ENCODE assay signal across 11 cellular contexts in genomic region chr10:114305521-114305925, GRCh38.
DNase-seq lines count a peak whose midpoint lies in the region; ATAC-seq and TF ChIP-seq lines count a peak whose summit lies in the region.
"Had no signal": no experiment of that assay in that cellular context is flagged by ENCODE, and none has a peak within 500 bp of the region (broad histone marks: within the 10 kb centered on the region; RNA-seq: fewer than 3 reads in every experiment).

No MANE protein-coding gene starts in this region.

- no peaks in the 10 kb centered on the region for H3K9me3 Mint-ChIP-seq in stimulated activated naive CD8-positive, alpha-beta T cell treated with anti-CD3 and anti-CD28 coated beads, Interleukin-15, amount 100 ng/mL, for 72 hours
- no peaks in the 10 kb centered on the region for H3K9me3 Mint-ChIP-seq in activated T-helper 2 cell treated with anti-CD3 and anti-CD28 coated beads, Interferon-gamma antibody, Interleukin-2, Interleukin-4, amounts not matched to agents 10 μg/mL and 5 μg/mL and 100 μg/mL, durations not matched to agents 14 hours and 24 hours and 36 hours
- no peaks in the 10 kb centered on the region for H3K9me3 Mint-ChIP-seq in naive thymus-derived CD4-positive, alpha-beta T cell

- peaks cover 4 to 5% of the 10 kb centered on the region in 2 donors for H3K4me1 ChIP-seq in naive thymus-derived CD4-positive, alpha-beta T cell (ENCODE audit: control insufficient read depth in 2 of 2, insufficient read depth in 2 of 2, low read length in 2 of 2)
- peaks cover 7% of the 10 kb centered on the region for H3K4me1 ChIP-seq in A673 (ENCODE audit: insufficient read depth, low read length, poor library complexity, severe bottlenecking)

- no peaks in the 10 kb centered on the region for H3K9me3 ChIP-seq in naive thymus-derived CD4-positive, alpha-beta T cell (ENCODE audit: control insufficient read depth in 2 of 3, low read length in 3 of 3)
- no peaks in the 10 kb centered on the region for H3K9me3 ChIP-seq in A673 (ENCODE audit: low read depth, low read length, poor library complexity, severe bottlenecking)
- H3K9me3 ChIP-seq: heart left ventricle, suprapubic skin had no signal

- intact Hi-C loops in activated T-helper 2 cell treated with anti-CD3 and anti-CD28 coated beads, Interferon-gamma antibody, Interleukin-2, Interleukin-4, amounts not matched to agents 10 μg/mL and 5 μg/mL and 100 μg/mL, durations not matched to agents 14 hours and 24 hours and 36 hours (cut with micrococcal nuclease), result loop anchor here (5.0 to 10.0 kb wide), 2 partner anchors 52 to 469 kb away; no protein-coding TSS in a partner anchor
- intact Hi-C loops in naive thymus-derived CD4-positive, alpha-beta T cell (cut with micrococcal nuclease), result no loop called here
- intact Hi-C loops in A673 (cut with micrococcal nuclease; ENCODE audit: unreplicated experiment), result loop anchor here (2.0 to 10.0 kb wide), 2 partner anchors 129 to 243 kb away; no protein-coding TSS in a partner anchor

- no peaks in the 10 kb centered on the region for H3K27me3 ChIP-seq in naive thymus-derived CD4-positive, alpha-beta T cell (ENCODE audit: control insufficient read depth in 2 of 2, insufficient read depth in 2 of 2, low read length in 2 of 2)
- no peaks in the 10 kb centered on the region for H3K27me3 ChIP-seq in A673 (replicated peaks; ENCODE audit: insufficient read depth, low read depth, low read length, poor library complexity)
- H3K27me3 ChIP-seq: heart left ventricle, suprapubic skin had no signal

- no peak for DNase-seq in stimulated activated naive CD8-positive, alpha-beta T cell treated with anti-CD3 and anti-CD28 coated beads, Interleukin-15, amount 100 ng/mL, for 72 hours
- no peak for DNase-seq in stimulated activated naive CD8-positive, alpha-beta T cell treated with anti-CD3 and anti-CD28 coated beads, Interleukin-15, Interleukin-2, amounts not matched to agents 100 U/mL and 50 U/mL, for 24 hours
- no peak for DNase-seq in activated T-helper 2 cell treated with anti-CD3 and anti-CD28 coated beads, Interferon-gamma antibody, Interleukin-2, Interleukin-4, amounts not matched to agents 10 μg/mL and 5 μg/mL and 100 μg/mL, durations not matched to agents 14 hours and 24 hours and 36 hours (ENCODE audit: low spot score)
- no peak for DNase-seq in naive thymus-derived CD4-positive, alpha-beta T cell
- no peak for DNase-seq in RPMI8226
- DNase-seq in A673 (ENCODE audit: low spot score), result no peak
- no peak for DNase-seq in HUDEP-2 (lab: John Stamatoyannopoulos, UW; ENCODE audit: unreplicated experiment in 76 of 76)

- H3K36me3 ChIP-seq in naive thymus-derived CD4-positive, alpha-beta T cell (ENCODE audit: control insufficient read depth in 2 of 3, insufficient read depth in 3 of 3, low read length in 3 of 3), result no peaks in the 10 kb centered on the region
- no peaks in the 10 kb centered on the region for H3K36me3 ChIP-seq in A673 (ENCODE audit: insufficient read depth, low read length, poor library complexity, severe bottlenecking)

- H3K27ac Mint-ChIP-seq in stimulated activated naive CD8-positive, alpha-beta T cell treated with anti-CD3 and anti-CD28 coated beads, Interleukin-15, amount 100 ng/mL, for 72 hours, result no peak overlapping the region
- no peak overlapping the region for H3K27ac Mint-ChIP-seq in activated T-helper 2 cell treated with anti-CD3 and anti-CD28 coated beads, Interferon-gamma antibody, Interleukin-2, Interleukin-4, amounts not matched to agents 10 μg/mL and 5 μg/mL and 100 μg/mL, durations not matched to agents 14 hours and 24 hours and 36 hours
- no peak overlapping the region for H3K27ac Mint-ChIP-seq in naive thymus-derived CD4-positive, alpha-beta T cell

- H3K27ac ChIP-seq in naive thymus-derived CD4-positive, alpha-beta T cell (ENCODE audit: low read depth, low read length), result no peak overlapping the region
- no peak overlapping the region for H3K27ac ChIP-seq in A673 (ENCODE audit: low read depth, low read length, poor library complexity, severe bottlenecking)
- H3K27ac ChIP-seq: heart left ventricle, KMS-11, suprapubic skin had no signal

- no peaks in the 10 kb centered on the region for H3K36me3 Mint-ChIP-seq in activated T-helper 2 cell treated with anti-CD3 and anti-CD28 coated beads, Interferon-gamma antibody, Interleukin-2, Interleukin-4, amounts not matched to agents 10 μg/mL and 5 μg/mL and 100 μg/mL, durations not matched to agents 14 hours and 24 hours and 36 hours (ENCODE audit: low read depth)
- H3K36me3 Mint-ChIP-seq in naive thymus-derived CD4-positive, alpha-beta T cell, result no peaks in the 10 kb centered on the region

- CTCF ChIA-PET in naive thymus-derived CD4-positive, alpha-beta T cell (lab: Charles Lee), result interaction anchor here (3.7 kb wide), 1 partner anchor 479 kb away, joined by 66 read pairs; no protein-coding TSS in a partner anchor
- CTCF ChIA-PET in A673 (lab: Charles Lee), result no interaction called here

- H3K27me3 Mint-ChIP-seq in stimulated activated naive CD8-positive, alpha-beta T cell treated with anti-CD3 and anti-CD28 coated beads, Interleukin-15, amount 100 ng/mL, for 72 hours, result no peaks in the 10 kb centered on the region
- no peaks in the 10 kb centered on the region for H3K27me3 Mint-ChIP-seq in activated T-helper 2 cell treated with anti-CD3 and anti-CD28 coated beads, Interferon-gamma antibody, Interleukin-2, Interleukin-4, amounts not matched to agents 10 μg/mL and 5 μg/mL and 100 μg/mL, durations not matched to agents 14 hours and 24 hours and 36 hours (ENCODE audit: low read depth)
- H3K27me3 Mint-ChIP-seq in naive thymus-derived CD4-positive, alpha-beta T cell, result no peaks in the 10 kb centered on the region

- POLR2A ChIA-PET in naive thymus-derived CD4-positive, alpha-beta T cell (lab: Charles Lee), result no interaction called here
- POLR2A ChIA-PET in A673 (lab: Charles Lee; ENCODE audit: low non-redundant PET), result no interaction called here

- no TSS peak for BruUV-seq in A673 (replicated peaks; lab: Mats Ljungman, UMichigan)

- peaks cover 45% of the 10 kb centered on the region for H3K4me1 Mint-ChIP-seq in stimulated activated naive CD8-positive, alpha-beta T cell treated with anti-CD3 and anti-CD28 coated beads, Interleukin-15, amount 100 ng/mL, for 72 hours
- H3K4me1 Mint-ChIP-seq in activated T-helper 2 cell treated with anti-CD3 and anti-CD28 coated beads, Interferon-gamma antibody, Interleukin-2, Interleukin-4, amounts not matched to agents 10 μg/mL and 5 μg/mL and 100 μg/mL, durations not matched to agents 14 hours and 24 hours and 36 hours (ENCODE audit: low read depth), result peaks cover 13% of the 10 kb centered on the region
- H3K4me1 Mint-ChIP-seq in naive thymus-derived CD4-positive, alpha-beta T cell, result peaks cover 9 to 13% (median 12%) of the 10 kb centered on the region in 7 donors

- H3K4me3 ChIP-seq in naive thymus-derived CD4-positive, alpha-beta T cell (ENCODE audit: low read length), result no peak overlapping the region
- no peak overlapping the region for H3K4me3 ChIP-seq in A673 (ENCODE audit: low read depth, low read length, poor library complexity, severe bottlenecking)

- TF ChIP-seq CTCF in A673 (conservative IDR thresholded peaks at IDR 0.05; ENCODE audit: low read depth, low read length), result no peak

- ATAC-seq in stimulated activated naive CD8-positive, alpha-beta T cell treated with anti-CD3 and anti-CD28 coated beads, Interleukin-15, amount 100 ng/mL, for 72 hours, result peak; percentile 13
- ATAC-seq in stimulated activated naive CD8-positive, alpha-beta T cell treated with anti-CD3 and anti-CD28 coated beads, Interleukin-15, Interleukin-2, amounts not matched to agents 100 U/mL and 50 U/mL, for 24 hours, result no peak
- ATAC-seq in naive thymus-derived CD4-positive, alpha-beta T cell, result no peak
- no peak for ATAC-seq in GM21723 (IDR thresholded peaks at IDR 0.05; ENCODE audit: unreplicated experiment)

- peak overlapping the region; percentile 93 to 95 for H3K4me3 Mint-ChIP-seq in stimulated activated naive CD8-positive, alpha-beta T cell treated with anti-CD3 and anti-CD28 coated beads, Interleukin-15, amount 100 ng/mL, for 72 hours
- H3K4me3 Mint-ChIP-seq in activated T-helper 2 cell treated with anti-CD3 and anti-CD28 coated beads, Interferon-gamma antibody, Interleukin-2, Interleukin-4, amounts not matched to agents 10 μg/mL and 5 μg/mL and 100 μg/mL, durations not matched to agents 14 hours and 24 hours and 36 hours (ENCODE audit: low read depth), result peak overlapping the region; percentile 90
- peak overlapping the region in 8 of 10 donors; percentile 32 to 94 (median 90) for H3K4me3 Mint-ChIP-seq in naive thymus-derived CD4-positive, alpha-beta T cell

Comparison
In these comparisons a context has a peak if more than half of its experiments do, and no peak if none do; other contexts are left out.
1. intact Hi-C loops: an anchor here in activated T-helper 2 cell treated with anti-CD3 and anti-CD28 coated beads, Interferon-gamma antibody, Interleukin-2, Interleukin-4, amounts not matched to agents 10 μg/mL and 5 μg/mL and 100 μg/mL, durations not matched to agents 14 hours and 24 hours and 36 hours (5.0 to 10.0 kb wide) and A673 (2.0 to 10.0 kb wide); none called in naive thymus-derived CD4-positive, alpha-beta T cell.